ENCODE assay signal across 32 cellular contexts in genomic region chr14:104475256-104475655, GRCh38.
"Had no signal": no experiment of that assay in that cellular context is flagged by ENCODE, and none has a peak within 500 bp of the region (broad histone marks: within the 10 kb centered on the region; RNA-seq: fewer than 3 reads in every experiment).

No MANE protein-coding gene starts in this region.

- H3K27me3 ChIP-seq: adrenal gland, ascending aorta, body of pancreas, brain microvascular endothelial cell, cardiac muscle cell had no signal

- H3K9me3 ChIP-seq: adrenal gland, ascending aorta, body of pancreas, breast epithelium had no signal

- H3K4me1 ChIP-seq: adrenal gland, ascending aorta, body of pancreas, breast epithelium had no signal

- H3K27ac ChIP-seq: adrenal gland, ascending aorta, body of pancreas, brain microvascular endothelial cell, breast epithelium, cardiac muscle cell had no signal

- H3K36me3 ChIP-seq: adrenal gland, ascending aorta, brain microvascular endothelial cell, breast epithelium, cardiac muscle cell had no signal

- ATAC-seq: activated naive CD4-positive, alpha-beta T cell treated with anti-CD3 and anti-CD28 coated beads, Interleukin-2, amount 50 U/mL, for 72 hours; activated naive CD8-positive, alpha-beta T cell treated with anti-CD3 and anti-CD28 coated beads, Interleukin-2, amount 50 U/mL, for 24 hours; activated T-cell treated with anti-CD3 and anti-CD28 coated beads, Interleukin-2, amount 50 U/mL, for 4 hours; activated T-cell treated with anti-CD3 and anti-CD28 coated beads, Interleukin-2, amount 50 U/mL, for 72 hours; activated T-helper 17 cell treated with anti-CD3 and anti-CD28 coated beads, Interleukin-2, amount 50 U/mL, for 72 hours; body of pancreas had no signal

- H3K4me3 ChIP-seq: adrenal gland, ascending aorta, body of pancreas, breast epithelium, cardiac muscle cell had no signal

- DNase-seq: activated effector memory CD4-positive, alpha-beta T cell treated with anti-CD3 and anti-CD28 coated beads, Interleukin-2, amount 50 U/mL, for 16 hours; activated effector memory CD4-positive, alpha-beta T cell treated with Interleukin-2 at 50 U/mL for 16 hours; activated gamma-delta T cell; activated gamma-delta T cell treated with Interleukin-2 at 50 U/mL for 16 hours; activated naive CD4-positive, alpha-beta T cell; activated naive CD4-positive, alpha-beta T cell treated with anti-CD3 and anti-CD28 coated beads for 36 hours; activated naive CD4-positive, alpha-beta T cell treated with anti-CD3 and anti-CD28 coated beads, Interleukin-2, amount 10 ng/mL, durations not matched to agents 7 days and 5 days; activated naive CD4-positive, alpha-beta T cell treated with anti-CD3 and anti-CD28 coated beads, Interleukin-2, amount 50 U/mL, for 16 hours; activated naive CD4-positive, alpha-beta T cell treated with Interleukin-2 at 50 U/mL for 16 hours; activated naive CD8-positive, alpha-beta T cell treated with anti-CD3 and anti-CD28 coated beads for 36 hours; activated naive CD8-positive, alpha-beta T cell treated with anti-CD3 and anti-CD28 coated beads, Interleukin-2, amount 10 ng/mL, durations not matched to agents 7 days and 5 days; activated naive CD8-positive, alpha-beta T cell treated with anti-CD3 and anti-CD28 coated beads, Interleukin-2, amount 50 U/mL, for 24 hours; activated T-cell treated with anti-CD3 and anti-CD28 coated beads, Interleukin-2, amount 50 U/mL, for 1 hour; activated T-cell treated with anti-CD3 and anti-CD28 coated beads, Interleukin-2, amount 50 U/mL, for 24 hours; activated T-cell treated with anti-CD3 and anti-CD28 coated beads, Interleukin-2, amount 50 U/mL, for 4 hours; activated T-cell treated with anti-CD3 and anti-CD28 coated beads, Interleukin-2, amount 50 U/mL, for 48 hours; activated T-cell treated with anti-CD3 and anti-CD28 coated beads, Interleukin-2, amount 50 U/mL, for 72 hours; adrenal gland; amniotic stem cell; amygdala; anterior cingulate cortex; aorta; body of pancreas; brain microvascular endothelial cell; caudate nucleus; central memory CD4-positive, alpha-beta T cell; cerebellar nuclear complex had no signal
